In genomic region chr22:22450343-22450839, GRCh38 we compare ENCODE assay signal across 10 cellular contexts. TPM values are rescaled to one million over a fixed set of nuclear protein-coding genes. Genes with fewer than 3 reads are reported as not detected.
DNase-seq lines count a peak whose midpoint lies in the region; ATAC-seq, FAIRE-seq and TF ChIP-seq lines count a peak whose summit lies in the region.
"Had no signal": no experiment of that assay in that cellular context is flagged by ENCODE, and none has a peak within 500 bp of the region (broad histone marks: within the 10 kb centered on the region; RNA-seq: fewer than 3 reads in every experiment).

No MANE protein-coding gene starts in this region.

- no peaks in the 10 kb centered on the region for H3K27me3 Mint-ChIP-seq in naive B cell
- H3K27me3 Mint-ChIP-seq in activated T-helper 17 cell treated with anti-CD3 and anti-CD28 coated beads, Interleukin-2, amount 50 U/mL, for 72 hours: peaks cover 47% of the 10 kb centered on the region
- H3K27me3 Mint-ChIP-seq in chondrocyte (ENCODE audit: low read depth): peaks cover 70% of the 10 kb centered on the region

- FAIRE-seq in D721Med (lab: Jason Lieb, UNC): no peak

- H3K9me3 Mint-ChIP-seq in naive B cell (peaks cover 2 to 27% (median 10%) of the 10 kb centered on the region in 7 donors), chondrocyte (ENCODE audit: low read depth) (peaks cover 4% of the 10 kb centered on the region)
- H3K9me3 Mint-ChIP-seq in activated T-helper 17 cell treated with anti-CD3 and anti-CD28 coated beads, Interleukin-2, amount 50 U/mL, for 72 hours: peaks cover 14% of the 10 kb centered on the region

- H3K4me1 Mint-ChIP-seq in naive B cell (peaks cover 34 to 50% (median 38%) of the 10 kb centered on the region in 3 donors), chondrocyte (ENCODE audit: low read depth) (no peaks in the 10 kb centered on the region)
- H3K4me1 Mint-ChIP-seq in activated T-helper 17 cell treated with anti-CD3 and anti-CD28 coated beads, Interleukin-2, amount 50 U/mL, for 72 hours: no peaks in the 10 kb centered on the region

- POLR2A ChIA-PET in HEK293 (lab: Yijun Ruan, JAX): no interaction called here

- TF ChIP-seq CTCF in HEK293 (tag by site-specific recombination; IDR thresholded peaks at IDR 0.05) (no peak), D721Med (IDR thresholded peaks at IDR 0.05; ENCODE audit: insufficient read depth, missing control alignments) (no peak), chondrocyte (IDR thresholded peaks at IDR 0.05) (no peak)

- H3K4me3 ChIP-seq in HEK293 (ENCODE audit: low read depth, low read length): no peak overlapping the region

- ATAC-seq in GM18517 (IDR thresholded peaks at IDR 0.05; ENCODE audit: unreplicated experiment) (peak; percentile 84), naive B cell (ENCODE audit: low read depth in 2 of 2) (peak; percentile 97 to 99)
- no peak for ATAC-seq in activated T-helper 17 cell treated with anti-CD3 and anti-CD28 coated beads, Interleukin-2, amount 50 U/mL, for 72 hours (replicated peaks)

- H3K36me3 Mint-ChIP-seq in naive B cell: peaks cover 0 to 26% of the 10 kb centered on the region in 2 donors
- H3K36me3 Mint-ChIP-seq in activated T-helper 17 cell treated with anti-CD3 and anti-CD28 coated beads, Interleukin-2, amount 50 U/mL, for 72 hours (ENCODE audit: low read depth): no peaks in the 10 kb centered on the region
- H3K36me3 Mint-ChIP-seq in chondrocyte (ENCODE audit: low read depth): no peaks in the 10 kb centered on the region

- peak overlapping the region in 6 of 8 donors; percentile 47 to 88 (median 73) for H3K4me3 Mint-ChIP-seq in naive B cell
- no peak overlapping the region for H3K4me3 Mint-ChIP-seq in activated T-helper 17 cell treated with anti-CD3 and anti-CD28 coated beads, Interleukin-2, amount 50 U/mL, for 72 hours
- H3K4me3 Mint-ChIP-seq in chondrocyte (ENCODE audit: unreplicated experiment): no peak overlapping the region
- H3K4me3 Mint-ChIP-seq: naive thymus-derived CD8-positive, alpha-beta T cell had no signal

- H3K27ac ChIP-seq in HEK293 (ENCODE audit: extremely low read depth, low read depth, low read length): no peak overlapping the region
- H3K27ac ChIP-seq: VCaP had no signal

- H3K27ac Mint-ChIP-seq in naive B cell: peak overlapping the region; percentile 74 to 99 (median 97)
- no peak overlapping the region for H3K27ac Mint-ChIP-seq in activated T-helper 17 cell treated with anti-CD3 and anti-CD28 coated beads, Interleukin-2, amount 50 U/mL, for 72 hours
- no peak overlapping the region for H3K27ac Mint-ChIP-seq in chondrocyte (ENCODE audit: unreplicated experiment)

- no peaks in the 10 kb centered on the region for H3K4me1 ChIP-seq in HEK293 (ENCODE audit: control insufficient read depth, insufficient read depth, low read length)

- DNase-seq in MV-4-11 (lab: John Stamatoyannopoulos, UW) (peak; percentile 94), naive B cell (peak; percentile 82), D721Med (ENCODE audit: insufficient read length, low spot score) (no peak), chondrocyte (ENCODE audit: low spot score) (no peak), D341Med (ENCODE audit: low spot score) (no peak)

- H3K36me3 ChIP-seq in HEK293 (ENCODE audit: control insufficient read depth in 2 of 2, insufficient read depth in 1 of 2, low read length in 2 of 2): no peaks in the 10 kb centered on the region

- CTCF ChIA-PET in HEK293 (lab: Yijun Ruan, JAX): interaction anchor here (0.6 to 8.3 kb wide), 9 partner anchors 13 to 367 kb away, joined by 3 to 64 read pairs (median 3); no protein-coding TSS in a partner anchor

- no peaks in the 10 kb centered on the region for H3K9me3 ChIP-seq in HEK293 (ENCODE audit: control insufficient read depth, insufficient read depth, low read depth, low read length)

TF ChIP-seq in HEK293, 187 proteins besides CTCF, POLR2A, EP300 and RAD21:
- TF ChIP-seq SP7 (tag by site-specific recombination; IDR thresholded peaks at IDR 0.05) (no peak), ZSCAN18 (tag by site-specific recombination; IDR thresholded peaks at IDR 0.05) (no peak), ZNF626 (tag by site-specific recombination; IDR thresholded peaks at IDR 0.05) (no peak), KLF17 (tag by site-specific recombination; IDR thresholded peaks at IDR 0.05) (no peak), EGR2 (tag by site-specific recombination; IDR thresholded peaks at IDR 0.05; ENCODE audit: low read depth) (no peak), IKZF3 (tag by site-specific recombination; IDR thresholded peaks at IDR 0.05) (no peak), ZBTB48 (tag by site-specific recombination; IDR thresholded peaks at IDR 0.05) (no peak), ZIC2 (tag by site-specific recombination; IDR thresholded peaks at IDR 0.05) (peak; percentile 45; the same call in 1 of the 2 replicates), ZBTB17 (tag by site-specific recombination; IDR thresholded peaks at IDR 0.05) (0 out of 2 replicates have a peak, but pooled peaks have one; percentile 25), ZSCAN16 (tag by site-specific recombination; IDR thresholded peaks at IDR 0.05) (no peak)
TF ChIP-seq in HEK293: peak in this region for 2.

RNA-seq across cellular contexts. Expression of gene ZNF280B, which starts 58.2 kb away (rescaled TPM):
- 1 to 10 TPM; 2.4 to 4.1 (median 3.2) TPM for polyA plus RNA-seq in naive B cell (ENCODE audit: low read depth in 6 of 6)
- total RNA-seq in activated T-helper 17 cell treated with anti-CD3 and anti-CD28 coated beads, Interleukin-2, amount 50 U/mL, for 72 hours: 1 to 10 TPM; 2.4 to 4.1 TPM
- total RNA-seq in chondrocyte: 4.5 to 4.7 TPM (median 4.6 TPM) in 3 replicates

Comparison
In these comparisons a context has a peak if more than half of its experiments do, and no peak if none do; other contexts are left out.
1. DNase-seq: peak in MV-4-11 (single experiment) and naive B cell (single experiment); none in D721Med (single experiment), chondrocyte (single experiment) and D341Med (single experiment).
2. H3K27ac Mint-ChIP-seq: peak in naive B cell (6 of 6); none in activated T-helper 17 cell treated with anti-CD3 and anti-CD28 coated beads, Interleukin-2, amount 50 U/mL, for 72 hours (single experiment) and chondrocyte (single experiment).
3. H3K4me3 Mint-ChIP-seq: peak in naive B cell (6 of 8); none in activated T-helper 17 cell treated with anti-CD3 and anti-CD28 coated beads, Interleukin-2, amount 50 U/mL, for 72 hours (single experiment) and chondrocyte (single experiment).